14 cellular contexts compared by ENCODE assay signal in the genomic region with DNA sequence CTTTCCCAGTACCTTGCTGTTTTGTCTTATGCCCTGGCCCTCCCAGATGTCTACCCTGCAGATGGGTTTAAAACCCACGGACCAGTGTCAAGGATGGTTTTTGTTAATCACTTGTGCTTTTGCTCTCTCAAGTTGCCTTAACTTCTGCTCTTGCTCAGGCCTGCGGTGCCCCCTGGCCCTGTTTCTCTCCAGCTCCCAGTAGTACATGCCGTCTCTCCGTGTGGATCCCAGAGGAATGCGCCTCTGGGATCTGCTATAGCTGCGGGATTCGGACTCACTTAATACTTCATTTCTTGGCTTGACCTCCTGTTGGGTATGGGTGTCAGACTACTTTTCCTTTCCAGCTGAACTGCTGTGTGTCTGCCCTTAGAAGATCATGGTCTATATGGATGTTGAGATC. TPM values are rescaled to one million over a fixed set of nuclear protein-coding genes. Genes with fewer than 3 reads are reported as not detected.
DNase-seq lines count a peak whose midpoint lies in the region; ATAC-seq and TF ChIP-seq lines count a peak whose summit lies in the region.
"Had no signal": no experiment of that assay in that cellular context is flagged by ENCODE, and none has a peak within 500 bp of the region (broad histone marks: within the 10 kb centered on the region; RNA-seq: fewer than 3 reads in every experiment).

No MANE protein-coding gene starts in this region.

- peaks cover 5% of the 10 kb centered on the region for H3K36me3 Mint-ChIP-seq in CD4-positive, alpha-beta T cell (ENCODE audit: low read depth)
- peaks cover 10% of the 10 kb centered on the region for H3K36me3 Mint-ChIP-seq in WTC11

- POLR2A ChIA-PET in CD4-positive, alpha-beta T cell (lab: Charles Lee), result no interaction called here
- POLR2A ChIA-PET in WTC11 (lab: Charles Lee), result no interaction called here

- H3K9me3 Mint-ChIP-seq in CD4-positive, alpha-beta T cell, result peaks cover 3% of the 10 kb centered on the region
- peaks cover 8% of the 10 kb centered on the region for H3K9me3 Mint-ChIP-seq in WTC11

- H3K4me1 ChIP-seq in gastroesophageal sphincter, result peaks cover 15 to 96% (median 48%) of the 10 kb centered on the region in 3 donors

- H3K9me3 ChIP-seq in CD4-positive, alpha-beta T cell (ENCODE audit: control insufficient read depth, low read length), result no peaks in the 10 kb centered on the region
- H3K9me3 ChIP-seq in gastroesophageal sphincter, result peaks cover 0 to 5% (median 0%) of the 10 kb centered on the region in 3 donors

- peaks cover 83% of the 10 kb centered on the region for H3K4me1 Mint-ChIP-seq in CD4-positive, alpha-beta T cell (ENCODE audit: low read depth)
- peaks cover 90% of the 10 kb centered on the region for H3K4me1 Mint-ChIP-seq in WTC11

- intact Hi-C loops in CD4-positive, alpha-beta T cell (cut with DNase I, micrococcal nuclease), result no loop called here
- intact Hi-C loops in sciatic nerve (cut with DNase I), result no loop called here

- H3K27ac Mint-ChIP-seq in CD4-positive, alpha-beta T cell, result peak overlapping the region; percentile 42
- no peak overlapping the region for H3K27ac Mint-ChIP-seq in WTC11
- H3K27ac Mint-ChIP-seq: activated CD8-positive, alpha-beta memory T cell treated with anti-CD3 and anti-CD28 coated beads, Interleukin-2, amount 10 ng/mL, durations not matched to agents 7 days and 5 days; activated naive CD4-positive, alpha-beta T cell treated with anti-CD3 and anti-CD28 coated beads, Interleukin-2, amount 50 U/mL, for 24 hours had no signal

- 69 to 83% methylated on average over 1 to 7 of the region's 7 CpGs for WGBS in gastroesophageal sphincter (ENCODE audit: low coverage in 1 of 2), 2 donors

- H3K4me3 ChIP-seq in gastroesophageal sphincter, result no peak overlapping the region
- H3K4me3 ChIP-seq: SJCRH30 had no signal

- no peaks in the 10 kb centered on the region for H3K27me3 Mint-ChIP-seq in CD4-positive, alpha-beta T cell
- H3K27me3 Mint-ChIP-seq in WTC11 (ENCODE audit: low read depth), result peaks cover 10% of the 10 kb centered on the region
- H3K27me3 Mint-ChIP-seq: activated CD8-positive, alpha-beta memory T cell treated with anti-CD3 and anti-CD28 coated beads, Interleukin-2, amount 10 ng/mL, durations not matched to agents 7 days and 5 days had no signal

- H3K27ac ChIP-seq in CD4-positive, alpha-beta T cell (ENCODE audit: low read depth, low read length), result no peak overlapping the region
- H3K27ac ChIP-seq in gastroesophageal sphincter, result peak overlapping the region; percentile 25 to 83 (median 80)
- H3K27ac ChIP-seq: SJCRH30 had no signal

- TF ChIP-seq EP300 in gastroesophageal sphincter (IDR thresholded peaks at IDR 0.05), result no peak

- H3K4me3 Mint-ChIP-seq in CD4-positive, alpha-beta T cell, result no peak overlapping the region
- H3K4me3 Mint-ChIP-seq in WTC11, result no peak overlapping the region
- H3K4me3 Mint-ChIP-seq: activated CD8-positive, alpha-beta memory T cell treated with anti-CD3 and anti-CD28 coated beads, Interleukin-2, amount 10 ng/mL, durations not matched to agents 7 days and 5 days; activated naive CD4-positive, alpha-beta T cell treated with anti-CD3 and anti-CD28 coated beads, Interleukin-2, amount 50 U/mL, for 24 hours had no signal

- ATAC-seq in CD4-positive, alpha-beta T cell (ENCODE audit: poor library complexity), result no peak
- ATAC-seq in WTC11, result no peak
- no peak for ATAC-seq in gastroesophageal sphincter
- ATAC-seq in sciatic nerve, result no peak
- ATAC-seq in GM21723 (IDR thresholded peaks at IDR 0.05; ENCODE audit: unreplicated experiment), result no peak
- ATAC-seq in HG02938 (IDR thresholded peaks at IDR 0.05; ENCODE audit: unreplicated experiment), result no peak
- ATAC-seq: activated CD8-positive, alpha-beta memory T cell treated with anti-CD3 and anti-CD28 coated beads, Interleukin-2, amount 10 ng/mL, durations not matched to agents 7 days and 5 days had no signal

- no peak for TF ChIP-seq POLR2A in gastroesophageal sphincter (IDR thresholded peaks at IDR 0.05)

- no peak for DNase-seq in CD4-positive, alpha-beta T cell
- DNase-seq in WTC11 (ENCODE audit: low spot score) (peak; percentile 11), sciatic nerve (ENCODE audit: low spot score) (peak; percentile 44), NK-92 (lab: John Stamatoyannopoulos, UW; ENCODE audit: unreplicated experiment) (no peak), GOT3 (lab: John Stamatoyannopoulos, UW) (no peak)
- DNase-seq: activated CD8-positive, alpha-beta memory T cell treated with anti-CD3 and anti-CD28 coated beads, Interleukin-2, amount 10 ng/mL, durations not matched to agents 7 days and 5 days; DMS153; NCI-H187 treated with DMSO at 0.1 percent for 48 hours; NCI-H82; SJCRH30 had no signal

- H3K27me3 ChIP-seq in CD4-positive, alpha-beta T cell (ENCODE audit: control insufficient read depth, insufficient read depth, low read length), result no peaks in the 10 kb centered on the region
- H3K27me3 ChIP-seq in gastroesophageal sphincter, result no peaks in the 10 kb centered on the region
- H3K27me3 ChIP-seq: SJCRH30 had no signal

- H3K36me3 ChIP-seq in gastroesophageal sphincter, result no peaks in the 10 kb centered on the region

- no peak for TF ChIP-seq CTCF in CD4-positive, alpha-beta T cell (IDR thresholded peaks at IDR 0.05)
- TF ChIP-seq CTCF in WTC11 (IDR thresholded peaks at IDR 0.05) (no peak), gastroesophageal sphincter (IDR thresholded peaks at IDR 0.05) (no peak)

- CTCF ChIA-PET in CD4-positive, alpha-beta T cell (lab: Charles Lee), result no interaction called here
- CTCF ChIA-PET in WTC11 (lab: Charles Lee), result interaction anchor here (1.5 to 5.2 kb wide), 2 partner anchors 12 to 46 kb away, joined by 5 to 40 read pairs; a partner anchor contains a TSS

TF ChIP-seq in WTC11, 78 proteins besides CTCF, POLR2A, EP300 and RAD21:
- TF ChIP-seq ZNF671 (CRISPR knock-in tag; IDR thresholded peaks at IDR 0.05) (no peak), ZNF138 (CRISPR knock-in tag; conservative IDR thresholded peaks at IDR 0.05) (no peak), ZNF263 (CRISPR knock-in tag; IDR thresholded peaks at IDR 0.05; ENCODE audit: low read depth) (no peak)
- TF ChIP-seq, protein P1, sequence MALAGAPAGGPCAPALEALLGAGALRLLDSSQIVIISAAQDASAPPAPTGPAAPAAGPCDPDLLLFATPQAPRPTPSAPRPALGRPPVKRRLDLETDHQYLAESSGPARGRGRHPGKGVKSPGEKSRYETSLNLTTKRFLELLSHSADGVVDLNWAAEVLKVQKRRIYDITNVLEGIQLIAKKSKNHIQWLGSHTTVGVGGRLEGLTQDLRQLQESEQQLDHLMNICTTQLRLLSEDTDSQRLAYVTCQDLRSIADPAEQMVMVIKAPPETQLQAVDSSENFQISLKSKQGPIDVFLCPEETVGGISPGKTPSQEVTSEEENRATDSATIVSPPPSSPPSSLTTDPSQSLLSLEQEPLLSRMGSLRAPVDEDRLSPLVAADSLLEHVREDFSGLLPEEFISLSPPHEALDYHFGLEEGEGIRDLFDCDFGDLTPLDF (CRISPR knock-in tag; IDR thresholded peaks at IDR 0.05), result no peak
- TF ChIP-seq, protein P2, sequence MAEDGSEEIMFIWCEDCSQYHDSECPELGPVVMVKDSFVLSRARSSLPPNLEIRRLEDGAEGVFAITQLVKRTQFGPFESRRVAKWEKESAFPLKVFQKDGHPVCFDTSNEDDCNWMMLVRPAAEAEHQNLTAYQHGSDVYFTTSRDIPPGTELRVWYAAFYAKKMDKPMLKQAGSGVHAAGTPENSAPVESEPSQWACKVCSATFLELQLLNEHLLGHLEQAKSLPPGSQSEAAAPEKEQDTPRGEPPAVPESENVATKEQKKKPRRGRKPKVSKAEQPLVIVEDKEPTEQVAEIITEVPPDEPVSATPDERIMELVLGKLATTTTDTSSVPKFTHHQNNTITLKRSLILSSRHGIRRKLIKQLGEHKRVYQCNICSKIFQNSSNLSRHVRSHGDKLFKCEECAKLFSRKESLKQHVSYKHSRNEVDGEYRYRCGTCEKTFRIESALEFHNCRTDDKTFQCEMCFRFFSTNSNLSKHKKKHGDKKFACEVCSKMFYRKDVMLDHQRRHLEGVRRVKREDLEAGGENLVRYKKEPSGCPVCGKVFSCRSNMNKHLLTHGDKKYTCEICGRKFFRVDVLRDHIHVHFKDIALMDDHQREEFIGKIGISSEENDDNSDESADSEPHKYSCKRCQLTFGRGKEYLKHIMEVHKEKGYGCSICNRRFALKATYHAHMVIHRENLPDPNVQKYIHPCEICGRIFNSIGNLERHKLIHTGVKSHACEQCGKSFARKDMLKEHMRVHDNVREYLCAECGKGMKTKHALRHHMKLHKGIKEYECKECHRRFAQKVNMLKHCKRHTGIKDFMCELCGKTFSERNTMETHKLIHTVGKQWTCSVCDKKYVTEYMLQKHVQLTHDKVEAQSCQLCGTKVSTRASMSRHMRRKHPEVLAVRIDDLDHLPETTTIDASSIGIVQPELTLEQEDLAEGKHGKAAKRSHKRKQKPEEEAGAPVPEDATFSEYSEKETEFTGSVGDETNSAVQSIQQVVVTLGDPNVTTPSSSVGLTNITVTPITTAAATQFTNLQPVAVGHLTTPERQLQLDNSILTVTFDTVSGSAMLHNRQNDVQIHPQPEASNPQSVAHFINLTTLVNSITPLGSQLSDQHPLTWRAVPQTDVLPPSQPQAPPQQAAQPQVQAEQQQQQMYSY (CRISPR knock-in tag; IDR thresholded peaks at IDR 0.05), result no peak
TF ChIP-seq in WTC11: peak in this region for 0.

RNA-seq across cellular contexts. Expression of a gene that starts 14.5 kb away (rescaled TPM):
- total RNA-seq in CD4-positive, alpha-beta T cell, result 10 to 100 TPM; 12.1 to 13.3 TPM
- total RNA-seq in WTC11 (2021) (70.6 to 75.3 TPM (median 71.8 TPM) in 3 replicates), gastroesophageal sphincter (10 to 100 TPM; 44.2 to 79.4 (median 57.7) TPM), sciatic nerve (101 TPM)

Comparison
In these comparisons a context has a peak if more than half of its experiments do, and no peak if none do; other contexts are left out.
1. DNase-seq: peak in WTC11 (single experiment) and sciatic nerve (single experiment); none in CD4-positive, alpha-beta T cell (0 of 10), NK-92 (single experiment) and GOT3 (single experiment).